ENCODE assay signal across 1 cellular context in genomic region chr10:100982916-100983830, GRCh38.
TF ChIP-seq lines count a peak whose summit lies in the region.

No MANE protein-coding gene starts in this region.

TF ChIP-seq in HepG2, 621 proteins besides CTCF, POLR2A, EP300 and RAD21:
- no peak for TF ChIP-seq KLF9 (CRISPR knock-in tag; IDR thresholded peaks at IDR 0.05; ENCODE audit: low read depth)
- peak; percentile 66 for TF ChIP-seq RBFOX2 (IDR thresholded peaks at IDR 0.05; ENCODE audit: low read depth, low read length)
- TF ChIP-seq FOXO4 (CRISPR knock-in tag; conservative IDR thresholded peaks at IDR 0.05) = 0 out of 2 replicates have a peak, but pooled peaks have one; percentile 50
- TF ChIP-seq AGO1 (IDR thresholded peaks at IDR 0.05; ENCODE audit: low read depth, low read length, poor library complexity, severe bottlenecking) = peak; percentile 40
- TF ChIP-seq AGO2 (optimal IDR thresholded peaks at IDR 0.05; ENCODE audit: low read depth, low read length) = peak; percentile 94
- no peak for TF ChIP-seq ATF2 (CRISPR knock-in tag; IDR thresholded peaks at IDR 0.05)
- TF ChIP-seq ZNF136 (CRISPR knock-in tag; IDR thresholded peaks at IDR 0.05; ENCODE audit: low read depth) = no peak
- TF ChIP-seq ZNF138 (CRISPR knock-in tag; IDR thresholded peaks at IDR 0.05; ENCODE audit: low read depth) = 0 out of 2 replicates have a peak, but pooled peaks have one; percentile 47
